8 cellular contexts compared by ENCODE assay signal in the genomic region with DNA sequence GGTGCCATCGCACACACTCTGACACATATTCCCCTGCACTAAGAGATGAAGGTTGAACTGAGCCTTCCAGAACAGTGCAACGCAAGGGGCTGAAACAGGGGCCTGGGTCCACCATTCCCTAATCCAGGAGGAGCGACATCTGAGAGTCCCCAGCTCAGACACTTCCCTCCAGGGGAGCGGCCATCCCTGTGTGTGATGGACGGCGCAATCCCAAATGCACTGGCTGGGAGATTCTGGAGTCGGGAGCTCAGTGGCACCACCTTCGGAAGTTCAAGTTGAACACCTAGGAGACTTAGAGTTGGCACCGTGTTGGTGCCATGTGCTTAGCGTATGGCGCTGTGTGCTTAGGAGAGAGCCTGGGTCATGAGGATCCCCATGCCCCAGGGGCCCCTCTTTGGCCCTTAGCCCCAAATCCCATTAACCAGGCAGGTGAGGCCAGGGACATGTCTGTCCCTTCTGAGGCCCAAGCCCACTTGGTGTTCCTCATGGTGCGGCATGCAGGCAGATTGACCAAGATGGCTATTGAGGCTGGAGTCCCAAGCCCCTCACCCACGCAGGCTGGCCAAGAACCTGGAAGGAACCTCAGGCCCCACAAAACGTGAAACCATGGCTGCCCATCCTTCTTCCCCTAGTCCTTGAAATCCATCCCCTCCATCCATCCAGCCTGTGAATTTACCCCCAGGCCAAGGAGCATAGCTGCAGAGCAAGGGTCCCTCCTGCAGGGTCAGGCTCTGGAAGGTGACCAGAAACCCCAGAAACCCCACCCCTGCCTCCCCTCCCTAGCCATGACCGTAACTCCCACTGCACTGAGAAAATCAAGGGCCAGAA.
"Had no signal": no experiment of that assay in that cellular context is flagged by ENCODE, and none has a peak within 500 bp of the region (broad histone marks: within the 10 kb centered on the region; RNA-seq: fewer than 3 reads in every experiment).

No MANE protein-coding gene starts in this region.

- H3K9me3 ChIP-seq: thyroid gland had no signal

- H3K27me3 ChIP-seq: foreskin keratinocyte, thyroid gland had no signal

- H3K36me3 ChIP-seq: thyroid gland had no signal

- H3K27ac ChIP-seq: foreskin keratinocyte had no signal

- ATAC-seq: foreskin keratinocyte; natural killer cell treated with Interleukin-12 subunit alpha and Interleukin-12 subunit beta and Interleukin-15 and Interleukin-18, amount 100 ng/mL, for 72 hours had no signal

- DNase-seq: activated CD4-positive, alpha-beta T cell treated with anti-CD3 and anti-CD28 coated beads for 1 hour; activated gamma-delta T cell treated with Interleukin-2 at 50 U/mL for 16 hours; activated naive CD8-positive, alpha-beta T cell treated with anti-CD3 and anti-CD28 coated beads for 36 hours; activated T-cell treated with anti-CD3 and anti-CD28 coated beads, Interleukin-2, amount 50 U/mL, for 1 hour; foreskin keratinocyte; T-helper 9 cell; thyroid gland had no signal
